ENCODE assay signal across 13 cellular contexts in genomic region chr15:65757256-65757655, GRCh38.
"Had no signal": no experiment of that assay in that cellular context is flagged by ENCODE, and none has a peak within 500 bp of the region (broad histone marks: within the 10 kb centered on the region; RNA-seq: fewer than 3 reads in every experiment).

No MANE protein-coding gene starts in this region.

- H3K9me3 ChIP-seq: body of pancreas, transverse colon had no signal

- H3K9me3 Mint-ChIP-seq: activated CD4-positive, alpha-beta T cell treated with anti-CD3 and anti-CD28 coated beads, Interleukin-2, amount 10 ng/mL, durations not matched to agents 7 days and 5 days; activated naive CD4-positive, alpha-beta T cell treated with anti-CD3 and anti-CD28 coated beads, Interleukin-2, amount 10 ng/mL, durations not matched to agents 7 days and 5 days; activated T-helper 2 cell treated with anti-CD3 and anti-CD28 coated beads, Interferon-gamma antibody, Interleukin-2, Interleukin-4, amounts not matched to agents 10 μg/mL and 5 μg/mL and 100 μg/mL, durations not matched to agents 14 hours and 24 hours and 36 hours; dendritic cell treated with granulocyte-macrophage colony-stimulating factor and Interleukin-4, amounts not matched to agents 40 ng/mL and 50 ng/mL, for 4 days; endodermal cell; stimulated activated effector memory CD8-positive, alpha-beta T cell treated with anti-CD3 and anti-CD28 coated beads, Interleukin-12 subunit alpha, Interleukin-12 subunit beta, amount 100 ng/mL, for 72 hours had no signal

- H3K27me3 Mint-ChIP-seq: activated CD4-positive, alpha-beta T cell treated with anti-CD3 and anti-CD28 coated beads, Interleukin-2, amount 10 ng/mL, durations not matched to agents 7 days and 5 days; activated naive CD4-positive, alpha-beta T cell treated with anti-CD3 and anti-CD28 coated beads, Interleukin-2, amount 10 ng/mL, durations not matched to agents 7 days and 5 days; dendritic cell treated with granulocyte-macrophage colony-stimulating factor and Interleukin-4, amounts not matched to agents 40 ng/mL and 50 ng/mL, for 4 days had no signal

- H3K4me3 Mint-ChIP-seq: activated CD4-positive, alpha-beta T cell treated with anti-CD3 and anti-CD28 coated beads, Interleukin-2, amount 10 ng/mL, durations not matched to agents 7 days and 5 days; activated naive CD4-positive, alpha-beta T cell treated with anti-CD3 and anti-CD28 coated beads, Interleukin-2, amount 10 ng/mL, durations not matched to agents 7 days and 5 days; dendritic cell treated with granulocyte-macrophage colony-stimulating factor and Interleukin-4, amounts not matched to agents 40 ng/mL and 50 ng/mL, for 4 days; endodermal cell; stimulated activated effector memory CD8-positive, alpha-beta T cell treated with anti-CD3 and anti-CD28 coated beads, Interleukin-12 subunit alpha, Interleukin-12 subunit beta, amount 100 ng/mL, for 72 hours had no signal

- DNase-seq: activated CD4-positive, alpha-beta T cell treated with anti-CD3 and anti-CD28 coated beads, Interleukin-2, amount 10 ng/mL, durations not matched to agents 7 days and 5 days; activated CD4-positive, CD25-positive, alpha-beta regulatory T cell; activated naive CD4-positive, alpha-beta T cell treated with anti-CD3 and anti-CD28 coated beads, Interleukin-2, amount 10 ng/mL, durations not matched to agents 7 days and 5 days; body of pancreas; endodermal cell; hypothalamus; kidney glomerular epithelial cell; right cardiac atrium; T1000; transverse colon had no signal

- H3K27ac Mint-ChIP-seq: activated CD4-positive, alpha-beta T cell treated with anti-CD3 and anti-CD28 coated beads, Interleukin-2, amount 10 ng/mL, durations not matched to agents 7 days and 5 days; activated naive CD4-positive, alpha-beta T cell treated with anti-CD3 and anti-CD28 coated beads, Interleukin-2, amount 10 ng/mL, durations not matched to agents 7 days and 5 days; activated T-helper 2 cell treated with anti-CD3 and anti-CD28 coated beads, Interferon-gamma antibody, Interleukin-2, Interleukin-4, amounts not matched to agents 10 μg/mL and 5 μg/mL and 100 μg/mL, durations not matched to agents 14 hours and 24 hours and 36 hours; dendritic cell treated with granulocyte-macrophage colony-stimulating factor and Interleukin-4, amounts not matched to agents 40 ng/mL and 50 ng/mL, for 4 days; endodermal cell; stimulated activated effector memory CD8-positive, alpha-beta T cell treated with anti-CD3 and anti-CD28 coated beads, Interleukin-12 subunit alpha, Interleukin-12 subunit beta, amount 100 ng/mL, for 72 hours had no signal

- H3K4me3 ChIP-seq: body of pancreas, transverse colon had no signal

- H3K27me3 ChIP-seq: body of pancreas, transverse colon had no signal

- H3K27ac ChIP-seq: body of pancreas, transverse colon had no signal

- ATAC-seq: body of pancreas; right cardiac atrium; stimulated activated effector memory CD8-positive, alpha-beta T cell treated with anti-CD3 and anti-CD28 coated beads, Interleukin-12 subunit alpha, Interleukin-12 subunit beta, amount 100 ng/mL, for 72 hours had no signal

- H3K4me1 Mint-ChIP-seq: endodermal cell had no signal
